22 cellular contexts compared by ENCODE assay signal in the genomic region with DNA sequence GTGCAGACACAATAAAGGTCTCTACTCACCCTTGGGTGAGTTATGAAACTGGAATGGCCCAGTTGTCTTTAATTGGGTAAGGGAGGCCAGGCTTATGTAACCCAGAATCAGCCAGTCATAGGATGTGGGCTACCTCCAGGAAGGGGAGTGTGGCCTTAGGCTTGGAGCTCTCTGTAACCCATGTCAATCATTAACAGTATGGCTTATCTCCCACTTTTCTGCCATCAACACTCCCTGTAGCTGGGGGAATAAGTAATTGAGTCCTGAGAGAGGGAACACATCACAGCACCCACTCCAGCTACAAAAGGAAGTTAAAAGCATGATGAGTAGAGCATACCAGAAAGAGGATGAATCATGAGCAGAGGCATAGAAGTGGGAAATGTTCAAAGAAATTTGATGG.
DNase-seq lines count a peak whose midpoint lies in the region; ATAC-seq, FAIRE-seq and TF ChIP-seq lines count a peak whose summit lies in the region.
"Had no signal": no experiment of that assay in that cellular context is flagged by ENCODE, and none has a peak within 500 bp of the region (broad histone marks: within the 10 kb centered on the region; RNA-seq: fewer than 3 reads in every experiment).

No MANE protein-coding gene starts in this region.

- POLR2A ChIA-PET in MCF 10A (lab: Yijun Ruan, JAX), result interaction anchor here (0.6 kb wide), 1 partner anchor 601 kb away, joined by 3 read pairs; no protein-coding TSS in a partner anchor

- H3K4me3 Mint-ChIP-seq in MCF 10A (ENCODE audit: unreplicated experiment), result no peak overlapping the region
- H3K4me3 Mint-ChIP-seq: activated CD4-positive, alpha-beta T cell treated with anti-CD3 and anti-CD28 coated beads for 36 hours; IgD-negative memory B cell; T-helper 2 cell treated with Interferon-gamma antibody and Interleukin-4, amounts not matched to agents 5 μg/mL and 100 μg/mL, for 36 hours had no signal

- no peaks in the 10 kb centered on the region for H3K27me3 Mint-ChIP-seq in MCF 10A (ENCODE audit: insufficient read depth, unreplicated experiment)
- H3K27me3 Mint-ChIP-seq: activated CD4-positive, alpha-beta T cell treated with anti-CD3 and anti-CD28 coated beads for 36 hours; IgD-negative memory B cell had no signal

- no peaks in the 10 kb centered on the region for H3K79me2 ChIP-seq in mammary epithelial cell (ENCODE audit: insufficient read depth, low read length)

- H3K4me3 ChIP-seq in mammary epithelial cell (replicated peaks in 1 of 3; ENCODE audit: insufficient read depth in 1 of 3, low read depth in 2 of 3, low read length in 3 of 3), result no peak overlapping the region
- no peak overlapping the region for H3K4me3 ChIP-seq in foreskin fibroblast (ENCODE audit: low read depth in 1 of 2, low read length in 2 of 2)
- H3K4me3 ChIP-seq: SJSA1, testis had no signal

- no peaks in the 10 kb centered on the region for H3K36me3 Mint-ChIP-seq in MCF 10A (ENCODE audit: insufficient read depth, unreplicated experiment)

- TF ChIP-seq CTCF in mammary epithelial cell (conservative IDR thresholded peaks at IDR 0.05 in 1 of 2, IDR thresholded peaks at IDR 0.05 in 1 of 2; ENCODE audit: extremely low read depth in 1 of 2, insufficient read depth in 1 of 2, low read depth in 1 of 2, low read length in 2 of 2) (no peak), MCF 10A (IDR thresholded peaks at IDR 0.05; ENCODE audit: unreplicated experiment) (no peak), foreskin fibroblast (IDR thresholded peaks at IDR 0.05; ENCODE audit: low read depth, low read length) (no peak)

- peaks cover 9% of the 10 kb centered on the region for H3K9me3 Mint-ChIP-seq in MCF 10A (ENCODE audit: unreplicated experiment)

- no peaks in the 10 kb centered on the region for H4K20me1 ChIP-seq in mammary epithelial cell (ENCODE audit: insufficient read depth, low read length)

- H3K4me1 ChIP-seq in mammary epithelial cell (ENCODE audit: insufficient read depth, low read length), result peaks cover 17% of the 10 kb centered on the region
- H3K4me1 ChIP-seq: testis had no signal

- BruUV-seq in mammary epithelial cell (replicated peaks; lab: Mats Ljungman, UMichigan), result no TSS peak
- BruUV-seq in MCF 10A (replicated peaks; lab: Mats Ljungman, UMichigan), result no TSS peak

- H3K27ac ChIP-seq in mammary epithelial cell (ENCODE audit: insufficient read depth, low read depth, low read length), result no peak overlapping the region
- H3K27ac ChIP-seq: SJSA1, testis had no signal

- H3K27me3 ChIP-seq in mammary epithelial cell (ENCODE audit: insufficient read depth, low read length), result no peaks in the 10 kb centered on the region
- H3K27me3 ChIP-seq: SJSA1, testis had no signal

- H3K36me3 ChIP-seq in mammary epithelial cell (ENCODE audit: insufficient read depth, low read length), result no peaks in the 10 kb centered on the region
- H3K36me3 ChIP-seq: SJSA1 had no signal

- FAIRE-seq in RCC 7860 (lab: Jason Lieb, UNC), result peak; percentile 99

- DNase-seq in mammary epithelial cell (peak; percentile 54), MCF 10A (ENCODE audit: unreplicated experiment) (no peak), RCC 7860 (ENCODE audit: low spot score) (peak; percentile 100), foreskin fibroblast (peak; percentile 40 to 60), cerebellum (ENCODE audit: low spot score) (no peak), NCI-H1092 (lab: John Stamatoyannopoulos, UW) (no peak)
- DNase-seq: activated CD4-positive, alpha-beta T cell treated with anti-CD3 and anti-CD28 coated beads for 36 hours; activated CD8-positive, alpha-beta memory T cell treated with anti-CD3 and anti-CD28 coated beads, Interleukin-2, amount 50 U/mL, for 4 hours; activated gamma-delta T cell treated with Interleukin-2 at 50 U/mL for 16 hours; anterior cingulate cortex; DMS 273 treated with DMSO at 0.1 percent for 48 hours; effector memory CD4-positive, alpha-beta T cell; left colon; NCI-H1105 treated with DMSO at 0.1 percent for 48 hours; OCI-M1; stimulated activated CD4-positive, alpha-beta T cell treated with anti-CD3 and anti-CD28 coated beads, Interleukin-12 subunit alpha, Interleukin-12 subunit beta, amount 100 ng/mL, for 4 hours; testis had no signal

- dilution Hi-C loops in mammary epithelial cell (cut with HindIII; ENCODE audit: low sequenced_read_pairs), result no loop called here

- no peak overlapping the region for H3K27ac Mint-ChIP-seq in MCF 10A (ENCODE audit: low read depth, unreplicated experiment)
- H3K27ac Mint-ChIP-seq: activated CD4-positive, alpha-beta T cell treated with anti-CD3 and anti-CD28 coated beads for 36 hours; IgD-negative memory B cell; T-helper 2 cell treated with Interferon-gamma antibody and Interleukin-4, amounts not matched to agents 5 μg/mL and 100 μg/mL, for 36 hours had no signal

- intact Hi-C loops in mammary epithelial cell (cut with micrococcal nuclease) (no loop called here), MCF 10A (cut with micrococcal nuclease) (no loop called here)

- in situ Hi-C loops in mammary epithelial cell (cut with MboI; ENCODE audit: low sequenced_read_pairs in 2 of 2), result no loop called here

- CTCF ChIA-PET in mammary epithelial cell (lab: Charles Lee; ENCODE audit: low non-redundant PET) (no interaction called here), MCF 10A (lab: Yijun Ruan, JAX) (interaction anchor here (0.6 kb wide), 2 partner anchors 77 to 563 kb away, joined by 3 to 4 read pairs; no protein-coding TSS in a partner anchor)

- peak overlapping the region; percentile 34 for H2AFZ ChIP-seq in mammary epithelial cell (ENCODE audit: low read depth, low read length)

- H3K4me1 Mint-ChIP-seq in MCF 10A (ENCODE audit: insufficient read depth, unreplicated experiment), result no peaks in the 10 kb centered on the region
- H3K4me1 Mint-ChIP-seq: activated CD4-positive, alpha-beta T cell treated with anti-CD3 and anti-CD28 coated beads for 36 hours; IgD-negative memory B cell had no signal

- peaks cover 10% of the 10 kb centered on the region for H3K9me3 ChIP-seq in mammary epithelial cell (replicated peaks; ENCODE audit: insufficient read depth, low read length)
- H3K9me3 ChIP-seq: testis had no signal

- no peak overlapping the region for H3K9ac ChIP-seq in mammary epithelial cell (ENCODE audit: insufficient read depth, low read length)

- no peak for ATAC-seq in HG02642 (IDR thresholded peaks at IDR 0.05; ENCODE audit: poor library complexity, unreplicated experiment)
- no peak for ATAC-seq in GM21717 (IDR thresholded peaks at IDR 0.05; ENCODE audit: unreplicated experiment)
- ATAC-seq: activated CD4-positive, alpha-beta T cell treated with anti-CD3 and anti-CD28 coated beads for 36 hours; left colon had no signal

- no peak overlapping the region for H3K4me2 ChIP-seq in mammary epithelial cell (ENCODE audit: insufficient read depth, low read depth, low read length)

Comparison
In these comparisons a context has a peak if more than half of its experiments do, and no peak if none do; other contexts are left out.
1. DNase-seq: peak in mammary epithelial cell (single experiment), RCC 7860 (single experiment) and foreskin fibroblast (2 of 2); none in MCF 10A (single experiment), cerebellum (single experiment) and NCI-H1092 (single experiment).